Comparison of ENCODE assay signal across 7 cellular contexts in the genomic region with DNA sequence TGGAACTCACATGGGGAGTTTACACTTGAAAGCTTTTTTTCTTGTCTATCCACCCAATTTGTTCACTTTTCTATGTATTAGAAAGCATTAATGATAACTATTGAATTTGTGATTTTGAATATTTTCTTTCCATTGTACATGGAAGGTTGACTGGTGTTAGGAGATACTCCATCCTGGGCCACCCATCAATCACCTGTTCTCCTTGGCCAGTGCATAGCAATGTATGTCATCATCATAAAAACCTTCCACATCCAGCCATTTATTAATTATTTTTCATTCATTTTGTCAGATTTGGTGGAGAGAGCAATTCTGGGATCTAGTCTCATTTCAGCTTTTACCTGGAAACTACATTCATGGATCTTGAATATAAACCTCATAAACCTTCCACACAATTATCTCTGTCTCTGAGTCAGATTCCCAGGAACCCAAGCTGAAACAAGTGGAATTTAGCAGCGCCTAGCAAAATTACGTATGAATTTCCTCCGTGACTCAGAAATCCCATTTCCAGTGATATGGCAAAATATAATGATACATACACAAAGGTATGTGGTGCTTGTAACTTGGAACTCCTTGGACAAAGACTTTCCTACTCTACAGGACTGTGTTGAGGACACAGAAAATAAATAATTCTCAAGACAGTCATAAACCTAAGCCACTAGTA.
A peak's percentile ranks its signal among the peaks of the same experiment; 100 is the strongest.
DNase-seq lines count a peak whose midpoint lies in the region; ATAC-seq and TF ChIP-seq lines count a peak whose summit lies in the region.
"Not testable (repeated sequence)": the region's sequence is repeated elsewhere in the genome, so short reads cannot be mapped to it uniquely, and the experiment has no call there.

No MANE protein-coding gene starts in this region.

- not testable (repeated sequence) for H3K4me3 ChIP-seq in IMR-90 (ENCODE audit: insufficient read depth, low read depth, low read length); RWPE2 (ENCODE audit: severe bottlenecking); osteoblast (ENCODE audit: insufficient read depth, low read length)

- H2AK5ac ChIP-seq in IMR-90 (ENCODE audit: low read depth, low read length) = not testable (repeated sequence)

- H3K4ac ChIP-seq in IMR-90 (ENCODE audit: low read depth, low read length) = not testable (repeated sequence)

- TF ChIP-seq RAD21 in IMR-90 (IDR thresholded peaks at IDR 0.05; ENCODE audit: low read length) = not testable (repeated sequence)

- H3K79me2 ChIP-seq in osteoblast (ENCODE audit: insufficient read depth, low read length) = not testable (repeated sequence)

- H3K27ac ChIP-seq in IMR-90 (ENCODE audit: insufficient read depth, low read length); RWPE2 (ENCODE audit: poor library complexity, severe bottlenecking); foreskin keratinocyte: not testable (repeated sequence)
- peak overlapping the region; percentile 28 for H3K27ac ChIP-seq in osteoblast (ENCODE audit: low read depth, low read length)

- H3K27me3 ChIP-seq in IMR-90 (ENCODE audit: control insufficient read depth, insufficient read depth, low read length); RWPE2 (ENCODE audit: insufficient read depth, poor library complexity, severe bottlenecking); foreskin keratinocyte; osteoblast (ENCODE audit: insufficient read depth, low read length): not testable (repeated sequence)

- H3K36me3 ChIP-seq in IMR-90 (ENCODE audit: control insufficient read depth, insufficient read depth, low read length); RWPE2 (ENCODE audit: low read depth); osteoblast (ENCODE audit: insufficient read depth, low read length): not testable (repeated sequence)

- not testable (repeated sequence) for H3K18ac ChIP-seq in IMR-90 (ENCODE audit: low read depth, low read length)

- H3K79me1 ChIP-seq in IMR-90 (ENCODE audit: low read depth in 1 of 2, low read length in 2 of 2) = not testable (repeated sequence)

- not testable (repeated sequence) for TF ChIP-seq CTCF in IMR-90 (conservative IDR thresholded peaks at IDR 0.05; ENCODE audit: low read depth, low read length); RWPE2 (IDR thresholded peaks at IDR 0.05; ENCODE audit: poor library complexity, severe bottlenecking); MCF 10A (IDR thresholded peaks at IDR 0.05; ENCODE audit: unreplicated experiment); foreskin keratinocyte (conservative IDR thresholded peaks at IDR 0.05); osteoblast (IDR thresholded peaks at IDR 0.05; ENCODE audit: extremely low read depth, low read depth, low read length)

- not testable (repeated sequence) for TF ChIP-seq POLR2A in IMR-90 (IDR thresholded peaks at IDR 0.05; ENCODE audit: low read depth, low read length)

- H3K9me3 Mint-ChIP-seq in activated CD4-positive, alpha-beta T cell treated with anti-CD3 and anti-CD28 coated beads, Interleukin-2, amount 10 ng/mL, durations not matched to agents 7 days and 5 days; activated naive CD4-positive, alpha-beta T cell treated with anti-CD3 and anti-CD28 coated beads, Interleukin-2, amount 50 U/mL, for 24 hours; MCF 10A (ENCODE audit: unreplicated experiment): not testable (repeated sequence)

- H3K14ac ChIP-seq in IMR-90 (replicated peaks; ENCODE audit: low read depth, low read length) = not testable (repeated sequence)

- not testable (repeated sequence) for H3K9ac ChIP-seq in IMR-90 (ENCODE audit: low read depth, low read length)

- not testable (repeated sequence) for H3K4me2 ChIP-seq in IMR-90 (ENCODE audit: low read depth, low read length); osteoblast (ENCODE audit: insufficient read depth, low read length)

- not testable (repeated sequence) for H4K8ac ChIP-seq in IMR-90 (ENCODE audit: low read depth in 2 of 2, low read length in 2 of 2)

- H4K20me1 ChIP-seq in IMR-90 (ENCODE audit: insufficient read depth, low read length); osteoblast (ENCODE audit: insufficient read depth, low read length): not testable (repeated sequence)

- not testable (repeated sequence) for H2BK15ac ChIP-seq in IMR-90 (ENCODE audit: low read depth, low read length)

- intact Hi-C loops in IMR-90 (cut with micrococcal nuclease); MCF 10A (cut with micrococcal nuclease): not testable (repeated sequence)

- not testable (repeated sequence) for H3K9me1 ChIP-seq in IMR-90 (ENCODE audit: insufficient read depth, low read length)

- not testable (repeated sequence) for H2BK5ac ChIP-seq in IMR-90 (ENCODE audit: low read depth, low read length, poor library complexity, severe bottlenecking)

- POLR2A ChIA-PET in IMR-90 (lab: Charles Lee; ENCODE audit: unreplicated experiment); activated CD4-positive, alpha-beta T cell treated with anti-CD3 and anti-CD28 coated beads, Interleukin-2, amount 10 ng/mL, durations not matched to agents 7 days and 5 days (lab: Charles Lee); MCF 10A (lab: Yijun Ruan, JAX): not testable (repeated sequence)

- peak overlapping the region; percentile 33 for H3K27ac Mint-ChIP-seq in activated CD4-positive, alpha-beta T cell treated with anti-CD3 and anti-CD28 coated beads, Interleukin-2, amount 10 ng/mL, durations not matched to agents 7 days and 5 days
- H3K27ac Mint-ChIP-seq in activated naive CD4-positive, alpha-beta T cell treated with anti-CD3 and anti-CD28 coated beads, Interleukin-2, amount 50 U/mL, for 24 hours = peak overlapping the region; percentile 87
- H3K27ac Mint-ChIP-seq in MCF 10A (ENCODE audit: low read depth, unreplicated experiment) = peak overlapping the region; percentile 35

- no CpG with 5 or more reads among the region's 3 CpGs for WGBS in IMR-90 (ENCODE audit: extremely low coverage in 2 of 2, insufficient read length in 1 of 2), 2 experiments

- not testable (repeated sequence) for H2BK20ac ChIP-seq in IMR-90 (ENCODE audit: low read depth, low read length)

- H3K36me3 Mint-ChIP-seq in activated CD4-positive, alpha-beta T cell treated with anti-CD3 and anti-CD28 coated beads, Interleukin-2, amount 10 ng/mL, durations not matched to agents 7 days and 5 days (ENCODE audit: low read depth); activated naive CD4-positive, alpha-beta T cell treated with anti-CD3 and anti-CD28 coated beads, Interleukin-2, amount 50 U/mL, for 24 hours; MCF 10A (ENCODE audit: insufficient read depth, unreplicated experiment): not testable (repeated sequence)

- not testable (repeated sequence) for BruUV-seq in IMR-90 (replicated peaks; lab: Mats Ljungman, UMichigan); MCF 10A (replicated peaks; lab: Mats Ljungman, UMichigan)

- H3K23ac ChIP-seq in IMR-90 (ENCODE audit: low read depth, low read length) = not testable (repeated sequence)

- ATAC-seq in IMR-90 (ENCODE audit: low read depth) (peak; percentile 79), RWPE2 (ENCODE audit: low read depth) (peak; percentile 91), foreskin keratinocyte (peak; percentile 96)

- H3K56ac ChIP-seq in IMR-90 (ENCODE audit: extremely low read depth, insufficient read depth, low read length) = not testable (repeated sequence)

- H2AK9ac ChIP-seq in IMR-90 (replicated peaks; ENCODE audit: low read depth, low read length, poor library complexity) = not testable (repeated sequence)

- H3K4me1 Mint-ChIP-seq in activated CD4-positive, alpha-beta T cell treated with anti-CD3 and anti-CD28 coated beads, Interleukin-2, amount 10 ng/mL, durations not matched to agents 7 days and 5 days; activated naive CD4-positive, alpha-beta T cell treated with anti-CD3 and anti-CD28 coated beads, Interleukin-2, amount 50 U/mL, for 24 hours; MCF 10A (ENCODE audit: insufficient read depth, unreplicated experiment): not testable (repeated sequence)

- CTCF ChIA-PET in IMR-90 (lab: Yijun Ruan, JAX); activated CD4-positive, alpha-beta T cell treated with anti-CD3 and anti-CD28 coated beads, Interleukin-2, amount 10 ng/mL, durations not matched to agents 7 days and 5 days (lab: Charles Lee); MCF 10A (lab: Yijun Ruan, JAX): not testable (repeated sequence)

- H4K91ac ChIP-seq in IMR-90 (ENCODE audit: insufficient read depth, low read depth, low read length) = not testable (repeated sequence)

- not testable (repeated sequence) for H2AFZ ChIP-seq in IMR-90 (replicated peaks; ENCODE audit: low read length, poor library complexity); osteoblast (ENCODE audit: low read length)

- not testable (repeated sequence) for DNase-seq in IMR-90; RWPE2 (ENCODE audit: low spot score); activated CD4-positive, alpha-beta T cell treated with anti-CD3 and anti-CD28 coated beads, Interleukin-2, amount 10 ng/mL, durations not matched to agents 7 days and 5 days; MCF 10A (ENCODE audit: unreplicated experiment); foreskin keratinocyte; osteoblast (ENCODE audit: insufficient read length, low spot score, missing footprints)

- in situ Hi-C loops in IMR-90 (cut with MboI; ENCODE audit: low sequenced_read_pairs) = not testable (repeated sequence)

- not testable (repeated sequence) for H3K9me3 ChIP-seq in IMR-90 (ENCODE audit: control insufficient read depth, insufficient read depth, low read length); RWPE2 (ENCODE audit: severe bottlenecking); osteoblast (ENCODE audit: low read depth, low read length)

- dilution Hi-C loops in IMR-90 (cut with HindIII; ENCODE audit: low sequenced_read_pairs, unreplicated experiment) = not testable (repeated sequence)

- not testable (repeated sequence) for H3K27me3 Mint-ChIP-seq in activated CD4-positive, alpha-beta T cell treated with anti-CD3 and anti-CD28 coated beads, Interleukin-2, amount 10 ng/mL, durations not matched to agents 7 days and 5 days; activated naive CD4-positive, alpha-beta T cell treated with anti-CD3 and anti-CD28 coated beads, Interleukin-2, amount 50 U/mL, for 24 hours; MCF 10A (ENCODE audit: insufficient read depth, unreplicated experiment)

- H3K4me1 ChIP-seq in IMR-90 (ENCODE audit: control insufficient read depth, insufficient read depth, low read length); RWPE2 (ENCODE audit: insufficient read depth, poor library complexity, severe bottlenecking); foreskin keratinocyte; osteoblast (ENCODE audit: insufficient read depth, low read length): not testable (repeated sequence)

- H4K5ac ChIP-seq in IMR-90 (ENCODE audit: low read depth, low read length) = not testable (repeated sequence)

- H2BK120ac ChIP-seq in IMR-90 (ENCODE audit: low read depth, low read length) = not testable (repeated sequence)

- not testable (repeated sequence) for H3K4me3 Mint-ChIP-seq in activated CD4-positive, alpha-beta T cell treated with anti-CD3 and anti-CD28 coated beads, Interleukin-2, amount 10 ng/mL, durations not matched to agents 7 days and 5 days; activated naive CD4-positive, alpha-beta T cell treated with anti-CD3 and anti-CD28 coated beads, Interleukin-2, amount 50 U/mL, for 24 hours; MCF 10A (ENCODE audit: unreplicated experiment)

Comparison
In these comparisons a context has a peak if more than half of its experiments do, and no peak if none do; other contexts are left out.
1. H3K27ac Mint-ChIP-seq: peak in every context shown above with its lines; median percentile 87 in activated naive CD4-positive, alpha-beta T cell treated with anti-CD3 and anti-CD28 coated beads, Interleukin-2, amount 50 U/mL, for 24 hours; 35 in MCF 10A; 33 in activated CD4-positive, alpha-beta T cell treated with anti-CD3 and anti-CD28 coated beads, Interleukin-2, amount 10 ng/mL, durations not matched to agents 7 days and 5 days.